8 cellular contexts compared by ENCODE assay signal in genomic region chr3:28989646-28990089, GRCh38.
DNase-seq lines count a peak whose midpoint lies in the region; ATAC-seq lines count a peak whose summit lies in the region.

No MANE protein-coding gene starts in this region.

- in situ Hi-C loops in SK-MEL-5 (cut with HindIII; ENCODE audit: low pct_unique_long_range_greater_than_20kb, low sequenced_read_pairs), result no loop called here

- DNase-seq in COLO829 (ENCODE audit: low spot score), result peak; percentile 40
- peak; percentile 22 for DNase-seq in SK-MEL-5 (ENCODE audit: low read depth, low spot score)
- no peak for DNase-seq in central memory CD4-positive, alpha-beta T cell
- DNase-seq in ecto neural progenitor cell (ENCODE audit: low spot score), result no peak
- DNase-seq in glomerular visceral epithelial cell (ENCODE audit: extremely low spot score), result no peak
- no peak for DNase-seq in stimulated activated CD4-positive, alpha-beta T cell treated with anti-CD3 and anti-CD28 coated beads, Interleukin-1b, Interleukin-23, amount 100 ng/mL, for 48 hours

- ATAC-seq in GM19372 (IDR thresholded peaks at IDR 0.05; ENCODE audit: low read depth, unreplicated experiment), result peak; percentile 81
- peak; percentile 86 for ATAC-seq in HG03025 (IDR thresholded peaks at IDR 0.05; ENCODE audit: low FRiP score, unreplicated experiment)

Comparison
In these comparisons a context has a peak if more than half of its experiments do, and no peak if none do; other contexts are left out.
1. DNase-seq: peak in COLO829 (single experiment) and SK-MEL-5 (single experiment); none in central memory CD4-positive, alpha-beta T cell (single experiment), ecto neural progenitor cell (single experiment), glomerular visceral epithelial cell (single experiment) and stimulated activated CD4-positive, alpha-beta T cell treated with anti-CD3 and anti-CD28 coated beads, Interleukin-1b, Interleukin-23, amount 100 ng/mL, for 48 hours (single experiment).